ENCODE assay signal across 8 cellular contexts in the genomic region with DNA sequence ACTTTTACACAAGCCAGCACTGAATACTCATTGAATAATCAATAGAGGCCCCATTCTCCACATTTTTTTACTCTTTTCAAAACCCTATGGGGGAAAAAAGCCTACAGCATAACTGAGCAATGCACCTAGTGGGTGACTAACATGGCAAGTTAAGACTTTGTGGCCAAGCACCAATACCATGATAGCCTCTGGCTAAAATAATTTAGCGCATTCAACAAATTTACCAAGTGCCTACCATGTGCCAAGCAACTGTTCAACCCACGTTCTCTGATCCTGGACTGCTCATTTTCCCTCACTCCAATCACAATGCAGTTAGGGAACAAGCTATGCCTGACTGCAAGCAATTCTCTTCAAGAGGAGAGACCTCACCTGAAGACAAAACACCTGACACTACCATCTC. TPM values are rescaled to one million over a fixed set of nuclear protein-coding genes. Genes with fewer than 3 reads are reported as not detected.
DNase-seq lines count a peak whose midpoint lies in the region; ATAC-seq and TF ChIP-seq lines count a peak whose summit lies in the region.

No MANE protein-coding gene starts in this region.

- no peaks in the 10 kb centered on the region for H3K9me3 Mint-ChIP-seq in activated CD4-positive, alpha-beta T cell treated with anti-CD3 and anti-CD28 coated beads, Interleukin-2, amount 10 ng/mL, durations not matched to agents 7 days and 5 days
- no peaks in the 10 kb centered on the region for H3K9me3 Mint-ChIP-seq in stimulated activated effector memory CD8-positive, alpha-beta T cell treated with anti-CD3 and anti-CD28 coated beads, Interleukin-12 subunit alpha, Interleukin-12 subunit beta, amount 100 ng/mL, for 72 hours

- no peaks in the 10 kb centered on the region for H3K27me3 Mint-ChIP-seq in activated CD4-positive, alpha-beta T cell treated with anti-CD3 and anti-CD28 coated beads, Interleukin-2, amount 10 ng/mL, durations not matched to agents 7 days and 5 days
- H3K27me3 Mint-ChIP-seq in T-helper 17 cell: no peaks in the 10 kb centered on the region

- no peaks in the 10 kb centered on the region for H3K9me3 ChIP-seq in T-helper 17 cell (ENCODE audit: control insufficient read depth, low read length, poor library complexity, severe bottlenecking)

- CTCF ChIA-PET in activated CD4-positive, alpha-beta T cell treated with anti-CD3 and anti-CD28 coated beads, Interleukin-2, amount 10 ng/mL, durations not matched to agents 7 days and 5 days (lab: Charles Lee): interaction anchor here (1.3 kb wide), 1 partner anchor 100 kb away, joined by 4 read pairs; no protein-coding TSS in a partner anchor

- peak overlapping the region; percentile 47 for H3K27ac Mint-ChIP-seq in activated CD4-positive, alpha-beta T cell treated with anti-CD3 and anti-CD28 coated beads, Interleukin-2, amount 10 ng/mL, durations not matched to agents 7 days and 5 days
- peak overlapping the region; percentile 95 for H3K27ac Mint-ChIP-seq in T-helper 17 cell
- H3K27ac Mint-ChIP-seq in stimulated activated effector memory CD8-positive, alpha-beta T cell treated with anti-CD3 and anti-CD28 coated beads, Interleukin-12 subunit alpha, Interleukin-12 subunit beta, amount 100 ng/mL, for 72 hours: peak overlapping the region; percentile 92

- no peak for DNase-seq in activated CD4-positive, alpha-beta T cell treated with anti-CD3 and anti-CD28 coated beads, Interleukin-2, amount 10 ng/mL, durations not matched to agents 7 days and 5 days
- no peak for DNase-seq in activated CD4-positive, alpha-beta T cell treated with anti-CD3 and anti-CD28 coated beads, Interleukin-2, amount 50 U/mL, for 48 hours
- DNase-seq in T-helper 17 cell: no peak
- no peak for DNase-seq in fibroblast of villous mesenchyme (ENCODE audit: low read depth)
- no peak for DNase-seq in stimulated activated effector memory CD8-positive, alpha-beta T cell treated with anti-CD3 and anti-CD28 coated beads, Interleukin-12 subunit alpha, Interleukin-12 subunit beta, amount 100 ng/mL, for 72 hours (ENCODE audit: low spot score in 2 of 2)
- DNase-seq in NCI-H69 (lab: John Stamatoyannopoulos, UW): no peak

- peaks cover 28% of the 10 kb centered on the region for H3K36me3 Mint-ChIP-seq in activated CD4-positive, alpha-beta T cell treated with anti-CD3 and anti-CD28 coated beads, Interleukin-2, amount 10 ng/mL, durations not matched to agents 7 days and 5 days (ENCODE audit: low read depth)
- peaks cover 5% of the 10 kb centered on the region for H3K36me3 Mint-ChIP-seq in T-helper 17 cell (ENCODE audit: low read depth)
- peaks cover 63% of the 10 kb centered on the region for H3K36me3 Mint-ChIP-seq in stimulated activated effector memory CD8-positive, alpha-beta T cell treated with anti-CD3 and anti-CD28 coated beads, Interleukin-12 subunit alpha, Interleukin-12 subunit beta, amount 100 ng/mL, for 72 hours

- ATAC-seq in T-helper 17 cell: no peak
- ATAC-seq in stimulated activated effector memory CD8-positive, alpha-beta T cell treated with anti-CD3 and anti-CD28 coated beads, Interleukin-12 subunit alpha, Interleukin-12 subunit beta, amount 100 ng/mL, for 72 hours: no peak
- ATAC-seq in HG02759 (IDR thresholded peaks at IDR 0.05; ENCODE audit: unreplicated experiment): no peak
- ATAC-seq in HG03439 (IDR thresholded peaks at IDR 0.05; ENCODE audit: unreplicated experiment): no peak

- H3K4me3 ChIP-seq in fibroblast of villous mesenchyme (ENCODE audit: low read depth, low read length): peak overlapping the region; percentile 97

- peaks cover 64% of the 10 kb centered on the region for H3K4me1 Mint-ChIP-seq in activated CD4-positive, alpha-beta T cell treated with anti-CD3 and anti-CD28 coated beads, Interleukin-2, amount 10 ng/mL, durations not matched to agents 7 days and 5 days
- H3K4me1 Mint-ChIP-seq in T-helper 17 cell: peaks cover 52% of the 10 kb centered on the region
- H3K4me1 Mint-ChIP-seq in stimulated activated effector memory CD8-positive, alpha-beta T cell treated with anti-CD3 and anti-CD28 coated beads, Interleukin-12 subunit alpha, Interleukin-12 subunit beta, amount 100 ng/mL, for 72 hours: peaks cover 75% of the 10 kb centered on the region

- TF ChIP-seq CTCF in fibroblast of villous mesenchyme (IDR thresholded peaks at IDR 0.05; ENCODE audit: insufficient read depth, low read depth, low read length): no peak

- POLR2A ChIA-PET in activated CD4-positive, alpha-beta T cell treated with anti-CD3 and anti-CD28 coated beads, Interleukin-2, amount 10 ng/mL, durations not matched to agents 7 days and 5 days (lab: Charles Lee): no interaction called here

- peak overlapping the region; percentile 88 for H3K4me3 Mint-ChIP-seq in activated CD4-positive, alpha-beta T cell treated with anti-CD3 and anti-CD28 coated beads, Interleukin-2, amount 10 ng/mL, durations not matched to agents 7 days and 5 days
- peak overlapping the region; percentile 56 for H3K4me3 Mint-ChIP-seq in T-helper 17 cell
- peak overlapping the region; percentile 80 for H3K4me3 Mint-ChIP-seq in stimulated activated effector memory CD8-positive, alpha-beta T cell treated with anti-CD3 and anti-CD28 coated beads, Interleukin-12 subunit alpha, Interleukin-12 subunit beta, amount 100 ng/mL, for 72 hours

RNA-seq across cellular contexts. Expression of gene ANKRD10, which starts 3.0 kb away (rescaled TPM):
- 100 to 1,000 TPM; 101 to 111 TPM for total RNA-seq in activated CD4-positive, alpha-beta T cell treated with anti-CD3 and anti-CD28 coated beads, Interleukin-2, amount 10 ng/mL, durations not matched to agents 7 days and 5 days
- total RNA-seq in T-helper 17 cell: 100 to 1,000 TPM; 110 to 135 TPM
- total RNA-seq in fibroblast of villous mesenchyme: 60.5 and 89.5 TPM in 2 replicates
